17 cellular contexts compared by ENCODE assay signal in genomic region chr9:70753311-70753710, GRCh38.
DNase-seq lines count a peak whose midpoint lies in the region; ATAC-seq lines count a peak whose summit lies in the region.
"Had no signal": no experiment of that assay in that cellular context is flagged by ENCODE, and none has a peak within 500 bp of the region (broad histone marks: within the 10 kb centered on the region; RNA-seq: fewer than 3 reads in every experiment).

No MANE protein-coding gene starts in this region.

- H3K4me1 ChIP-seq in HAP-1 = peaks cover 31% of the 10 kb centered on the region
- H3K4me1 ChIP-seq: BLaER1 had no signal

- no peaks in the 10 kb centered on the region for H3K27me3 ChIP-seq in HAP-1 (ENCODE audit: low read depth)
- H3K27me3 ChIP-seq: BLaER1 had no signal

- no peaks in the 10 kb centered on the region; the same call in 1 of the 2 replicates for H3K36me3 ChIP-seq in HAP-1 (replicated peaks)
- H3K36me3 ChIP-seq: BLaER1 had no signal

- ATAC-seq in left lobe of liver (no peak), GM21723 (IDR thresholded peaks at IDR 0.05; ENCODE audit: unreplicated experiment) (no peak)

- in situ Hi-C loops in HAP-1 (cut with MboI; ENCODE audit: low sequenced_read_pairs) = no loop called here

- DNase-seq in NCI-H524 (lab: John Stamatoyannopoulos, UW) = peak; percentile 4 to 42
- no peak for DNase-seq in NCI-H524 treated with DMSO at 0.1 percent for 48 hours (lab: John Stamatoyannopoulos, UW)
- peak; percentile 67 to 99 for DNase-seq in HAP-1 (ENCODE audit: low spot score in 2 of 2)
- DNase-seq in SK-N-DZ (ENCODE audit: low spot score) = peak; percentile 94
- no peak for DNase-seq in left lobe of liver (ENCODE audit: low spot score)
- DNase-seq in NCI-H748 treated with DMSO at 0.1 percent for 48 hours (lab: John Stamatoyannopoulos, UW) = no peak
- DNase-seq: ACHN; AML-193; CD4-positive, alpha-beta memory T cell; DMS153; DMS79; GDM1; GOT3; H7; IMR-90 had no signal

- no peak overlapping the region for H3K4me3 ChIP-seq in HAP-1
- H3K4me3 ChIP-seq: BLaER1 had no signal

- H3K9me3 ChIP-seq in HAP-1 = no peaks in the 10 kb centered on the region
- H3K9me3 ChIP-seq: BLaER1 had no signal

Comparison
In these comparisons a context has a peak if more than half of its experiments do, and no peak if none do; other contexts are left out.
1. DNase-seq: peak in NCI-H524 (2 of 2), HAP-1 (2 of 2) and SK-N-DZ (single experiment); none in NCI-H524 treated with DMSO at 0.1 percent for 48 hours (single experiment), left lobe of liver (single experiment) and NCI-H748 treated with DMSO at 0.1 percent for 48 hours (single experiment).